ENCODE assay signal across 1 cellular context in the genomic region with DNA sequence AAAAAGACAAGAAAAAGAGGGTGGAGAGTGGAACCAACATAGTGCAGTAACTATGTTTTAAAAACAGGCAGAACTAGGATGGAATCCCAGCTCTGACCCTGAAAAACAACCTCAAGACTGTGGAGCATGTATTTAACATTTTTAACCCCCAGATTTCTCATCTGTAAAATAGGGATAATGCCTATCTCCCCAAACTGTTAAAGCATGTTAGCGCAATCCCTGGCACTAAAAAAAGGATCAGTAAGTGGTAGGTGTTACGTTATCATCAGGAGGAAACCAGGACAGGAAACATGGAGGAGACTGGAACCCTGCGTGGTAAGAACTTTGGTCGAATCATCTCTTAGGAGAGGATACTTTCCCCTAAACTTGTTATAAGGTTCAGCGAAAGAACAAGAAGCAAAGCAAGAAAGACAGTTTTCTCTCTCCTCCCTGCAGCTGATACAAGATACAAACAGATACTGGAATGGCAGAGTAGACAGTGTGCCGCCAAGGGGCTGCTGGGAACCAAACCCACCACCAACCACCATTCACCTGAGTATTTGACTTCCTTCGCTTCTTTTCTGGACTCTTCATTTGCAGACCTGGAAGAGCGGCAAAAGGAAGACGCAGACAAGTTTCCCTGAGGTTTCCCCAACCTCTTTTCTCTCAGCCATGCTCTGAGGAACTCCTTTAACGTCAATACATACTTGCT.
TF ChIP-seq lines count a peak whose summit lies in the region.

No MANE protein-coding gene starts in this region.

TF ChIP-seq in endothelial cell of umbilical vein, 7 proteins besides CTCF, POLR2A, EP300 and RAD21:
- no peak for TF ChIP-seq EZH2 (IDR thresholded peaks at IDR 0.05; ENCODE audit: borderline replicate concordance, low read depth, low read length, severe bottlenecking)
- no peak for TF ChIP-seq MYC (IDR thresholded peaks at IDR 0.05; ENCODE audit: low read depth, low read length)
- no peak for TF ChIP-seq POLR2AphosphoS5 (IDR thresholded peaks at IDR 0.05; ENCODE audit: insufficient read depth, low read depth, low read length)
- TF ChIP-seq FOS (IDR thresholded peaks at IDR 0.05; ENCODE audit: borderline replicate concordance, insufficient read depth, low read length): no peak
- TF ChIP-seq, protein P1, sequence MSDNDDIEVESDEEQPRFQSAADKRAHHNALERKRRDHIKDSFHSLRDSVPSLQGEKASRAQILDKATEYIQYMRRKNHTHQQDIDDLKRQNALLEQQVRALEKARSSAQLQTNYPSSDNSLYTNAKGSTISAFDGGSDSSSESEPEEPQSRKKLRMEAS (IDR thresholded peaks at IDR 0.05; ENCODE audit: insufficient read depth, insufficient read length): no peak
- TF ChIP-seq JUN (IDR thresholded peaks at IDR 0.05; ENCODE audit: borderline replicate concordance, insufficient read depth, insufficient read length, low read depth): no peak
- TF ChIP-seq GATA2 (IDR thresholded peaks at IDR 0.05; ENCODE audit: insufficient read depth, insufficient read length, low read depth, low read length): no peak
